21 cellular contexts compared by ENCODE assay signal in the genomic region with DNA sequence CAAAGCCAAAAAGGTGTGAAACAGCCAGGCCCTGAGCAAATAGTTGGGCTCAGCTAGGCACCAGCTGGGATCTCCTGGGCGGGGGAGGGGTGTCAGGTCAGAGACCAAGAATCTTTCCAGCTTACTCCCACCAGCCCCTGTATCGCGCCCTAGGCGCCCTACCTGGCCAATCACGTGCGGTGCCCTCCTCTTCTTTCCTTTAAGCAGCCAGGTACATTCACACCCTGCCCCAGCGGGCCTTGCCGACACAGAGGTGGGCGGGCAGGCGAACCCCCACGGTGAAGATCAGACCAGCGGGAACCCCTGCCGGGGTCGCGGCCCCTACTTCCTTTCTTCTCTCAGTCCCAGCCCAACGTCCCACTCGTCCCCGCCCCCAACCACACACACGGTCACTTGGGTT. TPM values are rescaled to one million over a fixed set of nuclear protein-coding genes. Genes with fewer than 3 reads are reported as not detected.
DNase-seq lines count a peak whose midpoint lies in the region; ATAC-seq, FAIRE-seq and TF ChIP-seq lines count a peak whose summit lies in the region.
"Had no signal": no experiment of that assay in that cellular context is flagged by ENCODE, and none has a peak within 500 bp of the region (broad histone marks: within the 10 kb centered on the region; RNA-seq: fewer than 3 reads in every experiment).

No MANE protein-coding gene starts in this region.

- peak; percentile 52 for FAIRE-seq in H1 (lab: Jason Lieb, UNC)
- FAIRE-seq: A549 had no signal

- no peak for TF ChIP-seq POLR2A in H1 (IDR thresholded peaks at IDR 0.05; ENCODE audit: control extremely low read depth in 1 of 2, low read depth in 2 of 2, low read length in 2 of 2)

- H3K23me2 ChIP-seq in H1 (ENCODE audit: low read depth, low read length): peaks cover 10% of the 10 kb centered on the region

- no peak overlapping the region for H3K23ac ChIP-seq in H1 (ENCODE audit: insufficient read length)

- CTCF ChIA-PET in H1 (lab: Charles Lee; ENCODE audit: partially characterized antibody): interaction anchor here (0.7 to 1.3 kb wide), 3 partner anchors 72 to 560 kb away, joined by 3 read pairs; no protein-coding TSS in a partner anchor

- no peak for ATAC-seq in HG03565 (IDR thresholded peaks at IDR 0.05; ENCODE audit: unreplicated experiment)
- ATAC-seq: A549; CD8-positive, alpha-beta T cell had no signal

- H3K9ac ChIP-seq in H1 (replicated peaks in 1 of 4; ENCODE audit: extremely low read depth in 1 of 4, low read depth in 3 of 4, low read length in 3 of 4): no peak overlapping the region
- H3K9ac ChIP-seq: BLaER1 treated with 17β-estradiol and CSF1 and Interleukin-3, amounts not matched to agents 10 nM and 100 nM had no signal

- 0% methylated on average over 7 of the region's 19 CpGs; no CpG with 5 or more reads in 1 of the 2 experiments for WGBS in H1 (ENCODE audit: extremely low coverage in 1 of 2, insufficient coverage in 1 of 2, insufficient read length in 1 of 2, insufficient replicate concordance in 2 of 2, low coverage in 1 of 2, low lambda C conversion rate in 2 of 2, missing lambda C conversion rate in 1 of 2), 2 experiments

- no peak overlapping the region for H4K8ac ChIP-seq in H1 (ENCODE audit: extremely low read depth, insufficient read depth, low read length)

- no peak overlapping the region for H2AK5ac ChIP-seq in H1 (ENCODE audit: low read depth, low read length)

- H3K9me3 ChIP-seq in BE2C: no peaks in the 10 kb centered on the region
- no peaks in the 10 kb centered on the region for H3K9me3 ChIP-seq in H1 (ENCODE audit: insufficient read depth in 2 of 2, low read depth in 1 of 2, low read length in 1 of 2)
- H3K9me3 ChIP-seq: A549 had no signal

- H3K27me3 ChIP-seq in BE2C: no peaks in the 10 kb centered on the region
- peaks cover 54% of the 10 kb centered on the region for H3K27me3 ChIP-seq in H7 (ENCODE audit: control insufficient read depth, insufficient read depth, low read length)
- H3K27me3 ChIP-seq in H1 (replicated peaks in 1 of 4; ENCODE audit: control insufficient read depth in 3 of 4, extremely low read depth in 1 of 4, insufficient read depth in 3 of 4, low read length in 3 of 4): peaks cover 2 to 39% (median 27%) of the 10 kb centered on the region in 4 experiments

- no peak for DNase-seq in BE2C
- peak; percentile 79 for DNase-seq in H7
- peak in 1 of 2 experiments; percentile 58 for DNase-seq in H1 (ENCODE audit: low read depth in 1 of 2, low spot score in 2 of 2)
- DNase-seq in iPS-NIHi11 (ENCODE audit: low spot score): peak; percentile 25
- no peak for DNase-seq in anterior cingulate cortex (lab: John Stamatoyannopoulos, UW)
- DNase-seq in NCI-H345 (lab: John Stamatoyannopoulos, UW): no peak
- no peak for DNase-seq in activated T-cell treated with anti-CD3 and anti-CD28 coated beads for 4 hours
- DNase-seq: Calu3; CD8-positive, alpha-beta T cell; KG1; NCI-H1105 treated with DMSO at 0.1 percent for 48 hours; NCI-H1694 treated with DMSO at 0.1 percent for 48 hours; NCI-H226; NCI-H526; OCI-M1; Right ventricle myocardium superior; SW 1271 had no signal

- no peak overlapping the region for H3K4ac ChIP-seq in H1 (replicated peaks; ENCODE audit: insufficient read length, low read depth, low read length)

- no peak overlapping the region for H3K14ac ChIP-seq in H1 (ENCODE audit: insufficient read length)

- POLR2A ChIA-PET in H1 (lab: Charles Lee; ENCODE audit: partially characterized antibody): no interaction called here

- TF ChIP-seq CTCF in BE2C (IDR thresholded peaks at IDR 0.05; ENCODE audit: low read depth, low read length) (no peak), H1 (IDR thresholded peaks at IDR 0.05; ENCODE audit: control extremely low read depth in 1 of 3, insufficient read depth in 1 of 3, low read depth in 1 of 3, low read length in 3 of 3) (no peak)

- no peak overlapping the region for H3K56ac ChIP-seq in H1 (replicated peaks; ENCODE audit: insufficient read length, low read depth, low read length)

- H3K18ac ChIP-seq in H1 (ENCODE audit: extremely low read depth, low read length): no peak overlapping the region

- peak overlapping the region; percentile 59 for H3K4me3 ChIP-seq in BE2C (ENCODE audit: low read depth, low read length)
- H3K4me3 ChIP-seq in H7 (ENCODE audit: insufficient read depth, low read depth, low read length): peak overlapping the region; percentile 50
- peak overlapping the region; percentile 51 to 75 (median 52); a peak in 7 of 8 replicates for H3K4me3 ChIP-seq in H1 (ENCODE audit: extremely low read depth in 1 of 4, insufficient read depth in 2 of 4, low read depth in 3 of 4, low read length in 4 of 4)
- H3K4me3 ChIP-seq: A549; BLaER1 treated with 17β-estradiol and CSF1 and Interleukin-3, amounts not matched to agents 10 nM and 100 nM had no signal

- no peak overlapping the region for H2BK5ac ChIP-seq in H1 (ENCODE audit: low read depth, low read length)

- H2AFZ ChIP-seq in H1 (ENCODE audit: low read length): no peak overlapping the region

- H2BK20ac ChIP-seq in H1 (ENCODE audit: low read length): no peak overlapping the region

- H4K91ac ChIP-seq in H1 (replicated peaks; ENCODE audit: insufficient read length, low read length): no peak overlapping the region

- H2BK12ac ChIP-seq in H1 (ENCODE audit: low read depth, low read length): peak overlapping the region; percentile 80; the same call in 1 of the 2 replicates

- H4K5ac ChIP-seq in H1 (ENCODE audit: insufficient read length, low read depth, low read length): no peak overlapping the region

- no peaks in the 10 kb centered on the region for H3K79me1 ChIP-seq in H1 (ENCODE audit: low read depth, low read length)

- TF ChIP-seq RAD21 in H1 (IDR thresholded peaks at IDR 0.05 in 1 of 2, conservative IDR thresholded peaks at IDR 0.05 in 1 of 2; ENCODE audit: low read depth in 2 of 2, low read length in 2 of 2): no peak

- H3K79me2 ChIP-seq in H1 (ENCODE audit: control insufficient read depth in 1 of 2, insufficient read depth in 2 of 2, low read length in 2 of 2): no peaks in the 10 kb centered on the region

- H2BK15ac ChIP-seq in H1 (ENCODE audit: low read length): no peak overlapping the region

- H3K36me3 ChIP-seq in BE2C: no peaks in the 10 kb centered on the region
- no peaks in the 10 kb centered on the region for H3K36me3 ChIP-seq in H7 (replicated peaks; ENCODE audit: control insufficient read depth, insufficient read depth, low read length)
- no peaks in the 10 kb centered on the region for H3K36me3 ChIP-seq in H1 (ENCODE audit: control insufficient read depth in 2 of 4, insufficient read depth in 4 of 4, low read length in 3 of 4)
- H3K36me3 ChIP-seq: BLaER1 treated with 17β-estradiol and CSF1 and Interleukin-3, amounts not matched to agents 10 nM and 100 nM had no signal

- TF ChIP-seq EP300 in H1 (IDR thresholded peaks at IDR 0.05; ENCODE audit: borderline replicate concordance in 1 of 2, low read depth in 2 of 2, low read length in 2 of 2): no peak

- H3K27ac ChIP-seq in H1 (ENCODE audit: low read depth, low read length): no peak overlapping the region
- H3K27ac ChIP-seq: A549; BLaER1 treated with 17β-estradiol and CSF1 and Interleukin-3, amounts not matched to agents 10 nM and 100 nM had no signal

- H4K20me1 ChIP-seq in H1 (replicated peaks in 1 of 2; ENCODE audit: control insufficient read depth in 1 of 2, insufficient read depth in 2 of 2, low read length in 2 of 2): no peaks in the 10 kb centered on the region

- H3K4me2 ChIP-seq in H1 (ENCODE audit: insufficient read depth in 1 of 2, low read depth in 2 of 2, low read length in 2 of 2): peak overlapping the region; percentile 97 to 100
- H3K4me2 ChIP-seq: A549; BLaER1 treated with 17β-estradiol and CSF1 and Interleukin-3, amounts not matched to agents 10 nM and 100 nM had no signal

- no peak overlapping the region for H2BK120ac ChIP-seq in H1 (replicated peaks; ENCODE audit: low read depth, low read length)

- H3K4me1 ChIP-seq in BE2C: no peaks in the 10 kb centered on the region
- H3K4me1 ChIP-seq in H1 (replicated peaks in 1 of 4; ENCODE audit: control insufficient read depth in 3 of 4, insufficient read depth in 4 of 4, low read length in 3 of 4): peaks cover 2 to 5% (median 3%) of the 10 kb centered on the region in 4 experiments; a peak in 6 of 7 replicates
- H3K4me1 ChIP-seq: A549; BLaER1 treated with 17β-estradiol and CSF1 and Interleukin-3, amounts not matched to agents 10 nM and 100 nM had no signal

TF ChIP-seq in H1, 55 proteins besides CTCF, POLR2A, EP300 and RAD21:
- TF ChIP-seq KDM5A (IDR thresholded peaks at IDR 0.05; ENCODE audit: low read length): no peak
- TF ChIP-seq, protein P1, sequence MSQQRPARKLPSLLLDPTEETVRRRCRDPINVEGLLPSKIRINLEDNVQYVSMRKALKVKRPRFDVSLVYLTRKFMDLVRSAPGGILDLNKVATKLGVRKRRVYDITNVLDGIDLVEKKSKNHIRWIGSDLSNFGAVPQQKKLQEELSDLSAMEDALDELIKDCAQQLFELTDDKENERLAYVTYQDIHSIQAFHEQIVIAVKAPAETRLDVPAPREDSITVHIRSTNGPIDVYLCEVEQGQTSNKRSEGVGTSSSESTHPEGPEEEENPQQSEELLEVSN (IDR thresholded peaks at IDR 0.05): 0 out of 2 replicates have a peak, but pooled peaks have one; percentile 37

RNA-seq across cellular contexts. Expression of gene ARHGAP36, which starts 9.1 kb away (rescaled TPM):
- polyA plus RNA-seq in BE2C (2012; ENCODE audit: insufficient read depth, insufficient read length, low read depth): 0.40 TPM
- total RNA-seq in H7 (2014; rRNA removed; shearing (Covaris generic)): 0.28 and 0.30 TPM in 2 replicates
- total RNA-seq in H1 (2021; fragmentation: NEBNext Ultra II Directional; extraction: Animal tissue kit (Norgen Biotek cat#: 25700)): 0.32 and 0.63 TPM in 2 replicates
- 0.30 and 0.38 TPM in 2 replicates for polyA plus RNA-seq in H1 (2011; rRNA removed)
- 0.56 TPM for polyA plus RNA-seq in H1 (2011; cell fraction: cytosol; rRNA removed)
- 0.56 TPM for polyA plus RNA-seq in H1 (2011; cell fraction: nucleus; rRNA removed)
- polyA plus RNA-seq in H1 (2012, experiment 1 of 2): 0.46 to 0.72 TPM (median 0.63 TPM) in 4 replicates
- 0.18 TPM for polyA plus RNA-seq in H1 (2012, experiment 2 of 2)
- polyA plus RNA-seq in H1 (2013, experiment 1 of 2): 0.30 TPM
- 0.24 TPM for polyA plus RNA-seq in H1 (2013, experiment 2 of 2)
- polyA minus RNA-seq in H1 (2011; rRNA and poly(A)+ RNA removed): 0.41 and 0.69 TPM in 2 replicates
- not detected for polyA minus RNA-seq in H1 (2011; cell fraction: cytosol; rRNA and poly(A)+ RNA removed)
- not detected for polyA minus RNA-seq in H1 (2011; cell fraction: nucleus; rRNA and poly(A)+ RNA removed)
- total RNA-seq: Calu3; CD8-positive, alpha-beta T cell; G401; Right ventricle myocardium superior had no signal
- polyA plus RNA-seq: A549 had no signal

Comparison
In these comparisons a context has a peak if more than half of its experiments do, and no peak if none do; other contexts are left out.
1. DNase-seq: peak in H7 (single experiment) and iPS-NIHi11 (single experiment); none in BE2C (single experiment), anterior cingulate cortex (0 of 58), NCI-H345 (single experiment) and activated T-cell treated with anti-CD3 and anti-CD28 coated beads for 4 hours (single experiment).
2. Peak in every context shown above with its lines, with median percentiles within 50 percentile points of each other: H3K4me3 ChIP-seq.